8 cellular contexts compared by ENCODE assay signal in the genomic region with DNA sequence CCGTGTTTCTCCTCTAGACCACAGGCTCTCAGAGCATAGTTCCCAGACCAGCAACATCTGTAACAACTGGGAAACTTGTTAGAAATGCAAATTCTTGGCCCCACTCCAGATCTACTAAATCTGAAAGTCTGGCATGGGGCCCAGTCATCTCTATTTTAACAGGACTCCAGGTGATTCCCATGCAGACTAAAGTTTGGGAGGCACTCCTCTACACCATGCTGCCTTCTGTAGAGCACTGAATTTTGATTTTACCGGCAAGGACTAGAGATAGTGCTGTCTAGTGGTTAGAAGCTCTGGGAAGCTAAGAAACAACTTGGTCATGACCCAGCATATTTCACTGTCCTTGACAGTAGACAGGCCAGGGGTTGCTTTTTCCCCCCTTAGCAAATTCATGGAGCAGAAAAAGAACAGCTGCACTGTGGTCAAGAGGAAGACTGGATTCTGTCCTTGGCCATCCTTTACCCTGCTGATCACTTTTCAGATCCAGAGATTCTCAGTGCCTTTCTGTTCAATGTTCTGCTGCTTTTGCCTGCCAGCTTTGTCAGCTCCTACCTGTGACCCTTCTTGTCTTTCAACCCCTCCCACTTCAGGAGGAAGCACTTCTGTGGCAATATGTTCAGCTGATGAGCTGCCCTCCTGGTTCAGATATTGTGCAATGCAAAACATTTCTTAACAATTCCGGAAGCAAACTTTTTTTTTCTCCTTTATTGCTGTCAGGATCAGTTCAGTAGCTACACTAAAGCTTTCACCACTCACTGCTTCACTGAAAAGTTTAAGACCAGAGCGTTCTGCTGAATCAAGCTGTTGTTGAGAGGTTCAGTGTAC.
DNase-seq lines count a peak whose midpoint lies in the region; ATAC-seq and TF ChIP-seq lines count a peak whose summit lies in the region.

No MANE protein-coding gene starts in this region.

- peaks cover 7% of the 10 kb centered on the region for H3K9me2 ChIP-seq in GM23338 (ENCODE audit: insufficient read depth)

- no peaks in the 10 kb centered on the region for H4K20me1 ChIP-seq in GM23338 (replicated peaks; ENCODE audit: insufficient read depth)

- H3K79me2 ChIP-seq in GM23338 (replicated peaks; ENCODE audit: insufficient read depth), result no peaks in the 10 kb centered on the region

- H3K36me3 ChIP-seq in GM23338 (ENCODE audit: insufficient read depth) (no peaks in the 10 kb centered on the region), testis (ENCODE audit: low read depth, missing control alignments) (no peaks in the 10 kb centered on the region)

- no peak overlapping the region for H3K4me2 ChIP-seq in GM23338

- H3K27ac ChIP-seq in GM23338 (ENCODE audit: low read depth) (no peak overlapping the region), testis (no peak overlapping the region)

- H3K4me3 Mint-ChIP-seq in GM23338, result no peak overlapping the region
- peak overlapping the region in 1 of 2 donors; percentile 26 for H3K4me3 Mint-ChIP-seq in effector memory CD8-positive, alpha-beta T cell
- no peak overlapping the region for H3K4me3 Mint-ChIP-seq in osteocyte (ENCODE audit: unreplicated experiment)

- H3K4me1 Mint-ChIP-seq in GM23338, result peaks cover 6% of the 10 kb centered on the region; the same call in 2 of the 3 replicates
- H3K4me1 Mint-ChIP-seq in effector memory CD8-positive, alpha-beta T cell (ENCODE audit: low read depth in 2 of 2), result peaks cover 0 to 9% of the 10 kb centered on the region in 2 donors
- peaks cover 13% of the 10 kb centered on the region for H3K4me1 Mint-ChIP-seq in osteocyte (ENCODE audit: unreplicated experiment)

- no peak overlapping the region for H3K27ac Mint-ChIP-seq in GM23338
- peak overlapping the region in 1 of 2 donors; percentile 65 for H3K27ac Mint-ChIP-seq in effector memory CD8-positive, alpha-beta T cell
- peak overlapping the region; percentile 42 for H3K27ac Mint-ChIP-seq in osteocyte (ENCODE audit: unreplicated experiment)

- TF ChIP-seq CTCF in GM23338 (conservative IDR thresholded peaks at IDR 0.05; ENCODE audit: low read depth in 2 of 2), result no peak
- no peak for TF ChIP-seq CTCF in osteocyte (IDR thresholded peaks at IDR 0.05)
- no peak for TF ChIP-seq CTCF in testis (IDR thresholded peaks at IDR 0.05)

- peak; percentile 88 for DNase-seq in GF-D8 (lab: John Stamatoyannopoulos, UW)
- DNase-seq in GM23338 (ENCODE audit: low spot score), result no peak
- DNase-seq in NCI-H69 (lab: John Stamatoyannopoulos, UW), result peak; percentile 51
- DNase-seq in effector memory CD8-positive, alpha-beta T cell, result no peak
- DNase-seq in osteocyte (ENCODE audit: extremely low spot score, unreplicated experiment), result no peak
- no peak for DNase-seq in testis
- DNase-seq in hepatic stellate cell (ENCODE audit: low spot score), result no peak
- DNase-seq in amygdala (lab: John Stamatoyannopoulos, UW), result no peak

- H3K36me3 Mint-ChIP-seq in GM23338 (ENCODE audit: low read depth) (peaks cover 4% of the 10 kb centered on the region), osteocyte (ENCODE audit: unreplicated experiment) (peaks cover 3% of the 10 kb centered on the region)
- H3K36me3 Mint-ChIP-seq in effector memory CD8-positive, alpha-beta T cell (ENCODE audit: insufficient read depth), result no peaks in the 10 kb centered on the region

- 62 to 70% methylated on average over 4 of the region's 4 CpGs for WGBS in testis, 2 donors

- no peak for ATAC-seq in GM23338
- peak; percentile 49 for ATAC-seq in effector memory CD8-positive, alpha-beta T cell (replicated peaks)

- H3K4me1 ChIP-seq in GM23338 (ENCODE audit: insufficient read depth) (no peaks in the 10 kb centered on the region), testis (no peaks in the 10 kb centered on the region)

- H3K27me3 Mint-ChIP-seq in GM23338 (ENCODE audit: insufficient read depth, low read depth, poor library complexity) (no peaks in the 10 kb centered on the region), osteocyte (ENCODE audit: unreplicated experiment) (no peaks in the 10 kb centered on the region)
- H3K27me3 Mint-ChIP-seq in effector memory CD8-positive, alpha-beta T cell, result peaks cover 0 to 8% of the 10 kb centered on the region in 2 donors

- TF ChIP-seq POLR2A in testis (IDR thresholded peaks at IDR 0.05), result no peak

- intact Hi-C loops in testis (cut with DNase I; ENCODE audit: low total_unique reads), result no loop called here

- H3K9me3 Mint-ChIP-seq in GM23338, result peaks cover 12% of the 10 kb centered on the region
- no peaks in the 10 kb centered on the region for H3K9me3 Mint-ChIP-seq in effector memory CD8-positive, alpha-beta T cell
- H3K9me3 Mint-ChIP-seq in osteocyte (ENCODE audit: unreplicated experiment), result peaks cover 12% of the 10 kb centered on the region

- no peaks in the 10 kb centered on the region for H3F3A ChIP-seq in GM23338 (replicated peaks; ENCODE audit: low read depth)

- no peaks in the 10 kb centered on the region for H3K9me3 ChIP-seq in testis

- H3K4me3 ChIP-seq in GM23338 (no peak overlapping the region), testis (no peak overlapping the region)

- 0 out of 2 replicates have a peak overlapping the region, but pooled peaks have one; percentile 32 for H2AFZ ChIP-seq in GM23338

- H3K27me3 ChIP-seq in GM23338 (ENCODE audit: insufficient read depth) (no peaks in the 10 kb centered on the region), testis (no peaks in the 10 kb centered on the region)

TF ChIP-seq in GM23338, 12 proteins besides CTCF, POLR2A, EP300 and RAD21 (continues in another document):
- TF ChIP-seq STAT1 (IDR thresholded peaks at IDR 0.05; ENCODE audit: unreplicated experiment) (no peak), POLR2AphosphoS5 (IDR thresholded peaks at IDR 0.05; ENCODE audit: low read depth) (no peak), CREB1 (CRISPR knock-in tag; IDR thresholded peaks at IDR 0.05; ENCODE audit: low read depth) (no peak), EZH2 (IDR thresholded peaks at IDR 0.05; ENCODE audit: low read depth, unreplicated experiment) (no peak), JUNB (IDR thresholded peaks at IDR 0.05; ENCODE audit: unreplicated experiment) (no peak), NANOG (IDR thresholded peaks at IDR 0.05; ENCODE audit: borderline replicate concordance) (no peak)
- TF ChIP-seq, protein P1, sequence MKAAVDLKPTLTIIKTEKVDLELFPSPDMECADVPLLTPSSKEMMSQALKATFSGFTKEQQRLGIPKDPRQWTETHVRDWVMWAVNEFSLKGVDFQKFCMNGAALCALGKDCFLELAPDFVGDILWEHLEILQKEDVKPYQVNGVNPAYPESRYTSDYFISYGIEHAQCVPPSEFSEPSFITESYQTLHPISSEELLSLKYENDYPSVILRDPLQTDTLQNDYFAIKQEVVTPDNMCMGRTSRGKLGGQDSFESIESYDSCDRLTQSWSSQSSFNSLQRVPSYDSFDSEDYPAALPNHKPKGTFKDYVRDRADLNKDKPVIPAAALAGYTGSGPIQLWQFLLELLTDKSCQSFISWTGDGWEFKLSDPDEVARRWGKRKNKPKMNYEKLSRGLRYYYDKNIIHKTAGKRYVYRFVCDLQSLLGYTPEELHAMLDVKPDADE (IDR thresholded peaks at IDR 0.05), result no peak
- TF ChIP-seq, protein P2, sequence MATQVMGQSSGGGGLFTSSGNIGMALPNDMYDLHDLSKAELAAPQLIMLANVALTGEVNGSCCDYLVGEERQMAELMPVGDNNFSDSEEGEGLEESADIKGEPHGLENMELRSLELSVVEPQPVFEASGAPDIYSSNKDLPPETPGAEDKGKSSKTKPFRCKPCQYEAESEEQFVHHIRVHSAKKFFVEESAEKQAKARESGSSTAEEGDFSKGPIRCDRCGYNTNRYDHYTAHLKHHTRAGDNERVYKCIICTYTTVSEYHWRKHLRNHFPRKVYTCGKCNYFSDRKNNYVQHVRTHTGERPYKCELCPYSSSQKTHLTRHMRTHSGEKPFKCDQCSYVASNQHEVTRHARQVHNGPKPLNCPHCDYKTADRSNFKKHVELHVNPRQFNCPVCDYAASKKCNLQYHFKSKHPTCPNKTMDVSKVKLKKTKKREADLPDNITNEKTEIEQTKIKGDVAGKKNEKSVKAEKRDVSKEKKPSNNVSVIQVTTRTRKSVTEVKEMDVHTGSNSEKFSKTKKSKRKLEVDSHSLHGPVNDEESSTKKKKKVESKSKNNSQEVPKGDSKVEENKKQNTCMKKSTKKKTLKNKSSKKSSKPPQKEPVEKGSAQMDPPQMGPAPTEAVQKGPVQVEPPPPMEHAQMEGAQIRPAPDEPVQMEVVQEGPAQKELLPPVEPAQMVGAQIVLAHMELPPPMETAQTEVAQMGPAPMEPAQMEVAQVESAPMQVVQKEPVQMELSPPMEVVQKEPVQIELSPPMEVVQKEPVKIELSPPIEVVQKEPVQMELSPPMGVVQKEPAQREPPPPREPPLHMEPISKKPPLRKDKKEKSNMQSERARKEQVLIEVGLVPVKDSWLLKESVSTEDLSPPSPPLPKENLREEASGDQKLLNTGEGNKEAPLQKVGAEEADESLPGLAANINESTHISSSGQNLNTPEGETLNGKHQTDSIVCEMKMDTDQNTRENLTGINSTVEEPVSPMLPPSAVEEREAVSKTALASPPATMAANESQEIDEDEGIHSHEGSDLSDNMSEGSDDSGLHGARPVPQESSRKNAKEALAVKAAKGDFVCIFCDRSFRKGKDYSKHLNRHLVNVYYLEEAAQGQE (IDR thresholded peaks at IDR 0.05; ENCODE audit: unreplicated experiment), result no peak

Comparison
In these comparisons a context has a peak if more than half of its experiments do, and no peak if none do; other contexts are left out.
1. DNase-seq: peak in GF-D8 (single experiment) and NCI-H69 (single experiment); none in GM23338 (single experiment), effector memory CD8-positive, alpha-beta T cell (0 of 3), osteocyte (single experiment), testis (single experiment), hepatic stellate cell (single experiment) and amygdala (0 of 56).